In the genomic region with DNA sequence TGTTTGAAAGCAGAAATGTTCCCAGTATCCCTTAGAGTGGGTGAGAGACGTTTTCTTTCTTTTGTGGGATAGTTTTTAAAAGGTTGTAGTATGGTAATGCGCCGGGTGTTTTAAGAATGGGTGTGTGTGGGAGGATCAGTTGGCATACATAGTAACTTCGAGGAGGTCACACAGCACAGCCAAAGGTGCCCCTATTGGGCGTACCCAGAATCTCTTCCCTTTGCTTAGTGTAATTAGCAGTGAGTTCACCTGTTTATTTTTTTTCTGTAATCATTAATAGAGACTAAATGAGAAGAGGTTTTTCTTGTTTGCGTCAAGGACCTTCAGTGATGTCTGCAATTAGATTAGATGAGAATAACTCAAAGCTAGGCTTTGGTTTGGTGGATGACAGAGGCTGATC, we compare ENCODE assay signal across 1 cellular context.
A peak's percentile ranks its signal among the peaks of the same experiment; 100 is the strongest.
TF ChIP-seq lines count a peak whose summit lies in the region.

No MANE protein-coding gene starts in this region.

TF ChIP-seq in K562, 482 proteins besides CTCF, POLR2A, EP300 and RAD21:
- no peak for TF ChIP-seq CEBPB (tag; IDR thresholded peaks at IDR 0.05)
- TF ChIP-seq, protein P1, sequence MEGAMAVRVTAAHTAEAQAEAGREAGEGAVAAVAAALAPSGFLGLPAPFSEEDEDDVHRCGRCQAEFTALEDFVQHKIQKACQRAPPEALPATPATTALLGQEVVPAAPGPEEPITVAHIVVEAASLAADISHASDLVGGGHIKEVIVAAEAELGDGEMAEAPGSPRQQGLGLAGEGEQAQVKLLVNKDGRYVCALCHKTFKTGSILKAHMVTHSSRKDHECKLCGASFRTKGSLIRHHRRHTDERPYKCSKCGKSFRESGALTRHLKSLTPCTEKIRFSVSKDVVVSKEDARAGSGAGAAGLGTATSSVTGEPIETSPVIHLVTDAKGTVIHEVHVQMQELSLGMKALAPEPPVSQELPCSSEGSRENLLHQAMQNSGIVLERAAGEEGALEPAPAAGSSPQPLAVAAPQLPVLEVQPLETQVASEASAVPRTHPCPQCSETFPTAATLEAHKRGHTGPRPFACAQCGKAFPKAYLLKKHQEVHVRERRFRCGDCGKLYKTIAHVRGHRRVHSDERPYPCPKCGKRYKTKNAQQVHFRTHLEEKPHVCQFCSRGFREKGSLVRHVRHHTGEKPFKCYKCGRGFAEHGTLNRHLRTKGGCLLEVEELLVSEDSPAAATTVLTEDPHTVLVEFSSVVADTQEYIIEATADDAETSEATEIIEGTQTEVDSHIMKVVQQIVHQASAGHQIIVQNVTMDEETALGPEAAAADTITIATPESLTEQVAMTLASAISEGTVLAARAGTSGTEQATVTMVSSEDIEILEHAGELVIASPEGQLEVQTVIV (CRISPR knock-in tag; IDR thresholded peaks at IDR 0.05; ENCODE audit: borderline replicate concordance) = no peak
- TF ChIP-seq, protein P2, sequence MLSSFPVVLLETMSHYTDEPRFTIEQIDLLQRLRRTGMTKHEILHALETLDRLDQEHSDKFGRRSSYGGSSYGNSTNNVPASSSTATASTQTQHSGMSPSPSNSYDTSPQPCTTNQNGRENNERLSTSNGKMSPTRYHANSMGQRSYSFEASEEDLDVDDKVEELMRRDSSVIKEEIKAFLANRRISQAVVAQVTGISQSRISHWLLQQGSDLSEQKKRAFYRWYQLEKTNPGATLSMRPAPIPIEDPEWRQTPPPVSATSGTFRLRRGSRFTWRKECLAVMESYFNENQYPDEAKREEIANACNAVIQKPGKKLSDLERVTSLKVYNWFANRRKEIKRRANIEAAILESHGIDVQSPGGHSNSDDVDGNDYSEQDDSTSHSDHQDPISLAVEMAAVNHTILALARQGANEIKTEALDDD (IDR thresholded peaks at IDR 0.05) = peak; percentile 48; the same call in 1 of the 2 replicates
TF ChIP-seq in K562: peak in this region for 1.
